ENCODE assay signal across 8 cellular contexts in the genomic region with DNA sequence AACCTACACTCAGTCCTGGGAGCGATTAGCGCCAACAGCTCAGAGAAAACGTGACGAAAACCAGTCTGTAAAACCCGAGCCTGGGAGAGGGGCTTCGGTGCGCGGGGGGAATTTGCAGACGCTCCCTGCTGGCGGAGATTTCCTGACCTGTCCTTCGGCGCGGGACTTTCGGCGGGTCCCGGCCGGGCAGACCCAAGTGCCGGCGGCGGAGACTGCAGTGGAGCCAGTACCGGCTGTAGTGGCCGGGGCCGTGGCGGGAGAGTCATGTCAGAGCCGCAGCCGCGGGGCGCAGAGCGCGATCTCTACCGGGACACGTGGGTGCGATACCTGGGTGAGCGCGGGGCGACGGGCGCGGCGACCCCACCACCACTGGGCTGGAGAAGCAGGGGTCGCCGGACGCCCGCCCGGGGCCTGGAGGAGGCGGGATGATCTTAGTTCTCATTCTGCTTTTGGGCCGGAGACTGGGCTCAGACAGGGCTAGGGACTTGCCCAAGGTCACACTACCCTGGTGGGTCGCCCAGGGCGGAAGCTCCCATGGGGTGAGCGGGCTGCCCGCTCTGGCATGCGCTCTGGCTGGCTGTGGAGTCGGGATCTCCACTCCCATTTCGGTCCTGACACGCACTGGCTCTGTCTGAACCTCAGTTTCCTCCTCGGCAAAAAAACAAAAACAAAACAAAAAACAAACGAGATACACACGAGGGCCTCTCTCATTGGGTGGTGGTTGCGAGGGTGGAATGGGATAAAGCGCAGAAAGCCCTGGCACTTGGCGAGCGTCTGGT. TPM values are rescaled to one million over a fixed set of nuclear protein-coding genes. Genes with fewer than 3 reads are reported as not detected.
A peak's percentile ranks its signal among the peaks of the same experiment; 100 is the strongest.
DNase-seq lines count a peak whose midpoint lies in the region; ATAC-seq and TF ChIP-seq lines count a peak whose summit lies in the region.

Gene MTFP1, plus strand, starts transcription at position 153 of the 779 bp plus-strand sequence. Its CDS starts 112 bp downstream, at position 265.

- 1% methylated on average over 41 of the region's 62 CpGs; no CpG with 5 or more reads in 1 of the 2 donors for WGBS in transverse colon (ENCODE audit: low coverage in 1 of 2), 2 donors

- in situ Hi-C loops in Panc1 (cut with HindIII; ENCODE audit: low pct_unique_long_range_greater_than_20kb, low sequenced_read_pairs) (no loop called here), transverse colon (cut with MboI; ENCODE audit: low pct_ligation_motif_present in 1 of 4, low pct_unique_long_range_greater_than_20kb in 1 of 4, low sequenced_read_pairs in 3 of 4) (no loop called here)

- TF ChIP-seq CTCF in HL-60 (IDR thresholded peaks at IDR 0.05; ENCODE audit: insufficient read depth, low read length) (no peak), Panc1 (IDR thresholded peaks at IDR 0.05) (no peak), fibroblast of villous mesenchyme (IDR thresholded peaks at IDR 0.05; ENCODE audit: insufficient read depth, low read depth, low read length) (no peak), nephron progenitor cell (IDR thresholded peaks at IDR 0.05) (no peak), transverse colon (IDR thresholded peaks at IDR 0.05) (peak in 2 of 5 experiments; percentile 4 to 8)

- peaks cover 7% of the 10 kb centered on the region for H3K36me3 ChIP-seq in CD4-positive, CD25-positive, alpha-beta regulatory T cell (ENCODE audit: control insufficient read depth, insufficient read depth, low read length)
- H3K36me3 ChIP-seq in Panc1 (ENCODE audit: control insufficient read depth, insufficient read depth, low read length) (no peaks in the 10 kb centered on the region; the same call in 1 of the 2 replicates), transverse colon (no peaks in the 10 kb centered on the region)

- DNase-seq in CD4-positive, CD25-positive, alpha-beta regulatory T cell: peak in 2 of 3 donors; percentile 33 to 65
- DNase-seq in HL-60 (ENCODE audit: low read depth in 1 of 2, low spot score in 1 of 2) (peak; percentile 66 to 70), Panc1 (ENCODE audit: low read depth, low spot score) (no peak), fibroblast of villous mesenchyme (ENCODE audit: low read depth) (peak; percentile 66), nephron progenitor cell (peak; percentile 76), transverse colon (peak; percentile 72)
- peak; percentile 83 for DNase-seq in activated effector memory CD4-positive, alpha-beta T cell treated with anti-CD3 and anti-CD28 coated beads, Interleukin-2, amount 50 U/mL, for 16 hours

- peak within 1 kb of the TSS; percentile 96 to 99 (median 99) for H3K4me3 Mint-ChIP-seq in CD4-positive, CD25-positive, alpha-beta regulatory T cell
- H3K4me3 Mint-ChIP-seq in nephron progenitor cell: peak within 1 kb of the TSS; percentile 91

- ATAC-seq in CD4-positive, CD25-positive, alpha-beta regulatory T cell (ENCODE audit: low read depth in 2 of 2): no peak
- peak; percentile 28 for ATAC-seq in Panc1
- no peak for ATAC-seq in GM21367 (IDR thresholded peaks at IDR 0.05; ENCODE audit: unreplicated experiment)

- no peaks in the 10 kb centered on the region for H3K9me3 Mint-ChIP-seq in CD4-positive, CD25-positive, alpha-beta regulatory T cell
- H3K9me3 Mint-ChIP-seq in nephron progenitor cell: no peaks in the 10 kb centered on the region

- TF ChIP-seq EP300 in transverse colon (IDR thresholded peaks at IDR 0.05; ENCODE audit: low read depth): no peak

- intact Hi-C loops in Panc1 (cut with micrococcal nuclease; ENCODE audit: unreplicated experiment) (no loop called here), transverse colon (cut with DNase I; ENCODE audit: low total_unique reads) (no loop called here)

- CTCF ChIA-PET in Panc1 (lab: Charles Lee): interaction anchor here (0.5 kb wide), 1 partner anchor 160 kb away, joined by 3 read pairs; no protein-coding TSS in a partner anchor

- no peaks in the 10 kb centered on the region for H3K27me3 Mint-ChIP-seq in CD4-positive, CD25-positive, alpha-beta regulatory T cell
- H3K27me3 Mint-ChIP-seq in nephron progenitor cell (ENCODE audit: low read depth, poor library complexity): peaks cover 6% of the 10 kb centered on the region

- BruUV-seq in Panc1 (replicated peaks; lab: Mats Ljungman, UMichigan): no TSS peak

- H3K4me1 ChIP-seq in CD4-positive, CD25-positive, alpha-beta regulatory T cell (ENCODE audit: control insufficient read depth, insufficient read depth, low read length, poor library complexity, severe bottlenecking): peaks cover 46% of the 10 kb centered on the region
- peaks cover 23% of the 10 kb centered on the region for H3K4me1 ChIP-seq in Panc1 (ENCODE audit: control insufficient read depth, insufficient read depth, low read length)
- peaks cover 22 to 49% (median 38%) of the 10 kb centered on the region in 4 donors for H3K4me1 ChIP-seq in transverse colon

- no peaks in the 10 kb centered on the region for H3K9me3 ChIP-seq in CD4-positive, CD25-positive, alpha-beta regulatory T cell (ENCODE audit: control insufficient read depth in 2 of 2, low read length in 2 of 2)
- H3K9me3 ChIP-seq in Panc1 (ENCODE audit: control insufficient read depth, insufficient read depth, low read depth, low read length) (no peaks in the 10 kb centered on the region), transverse colon (no peaks in the 10 kb centered on the region)

- peak; percentile 33 for TF ChIP-seq POLR2A in transverse colon (IDR thresholded peaks at IDR 0.05)

- peak within 1 kb of the TSS; percentile 83 for H3K4me3 ChIP-seq in CD4-positive, CD25-positive, alpha-beta regulatory T cell (ENCODE audit: low read depth, low read length)
- H3K4me3 ChIP-seq in HL-60 (replicated peaks; ENCODE audit: insufficient read depth, low read length): peak within 1 kb of the TSS; percentile 70
- peak within 1 kb of the TSS; percentile 62 to 82 for H3K4me3 ChIP-seq in Panc1 (ENCODE audit: low read depth in 2 of 2, low read length in 2 of 2)
- H3K4me3 ChIP-seq in fibroblast of villous mesenchyme (ENCODE audit: low read depth, low read length): peak within 1 kb of the TSS; percentile 71
- H3K4me3 ChIP-seq in transverse colon: peak within 1 kb of the TSS; percentile 4 to 70 (median 66)

- H3K4me1 Mint-ChIP-seq in CD4-positive, CD25-positive, alpha-beta regulatory T cell: peaks cover 11 to 63% (median 35%) of the 10 kb centered on the region in 4 donors
- peaks cover 46% of the 10 kb centered on the region for H3K4me1 Mint-ChIP-seq in nephron progenitor cell

- POLR2A ChIA-PET in Panc1 (lab: Charles Lee): no interaction called here

- peak within 1 kb of the TSS; percentile 91 to 99 (median 99) for H3K27ac Mint-ChIP-seq in CD4-positive, CD25-positive, alpha-beta regulatory T cell
- H3K27ac Mint-ChIP-seq in nephron progenitor cell: peak within 1 kb of the TSS; percentile 13

- H3K27ac ChIP-seq in CD4-positive, CD25-positive, alpha-beta regulatory T cell (ENCODE audit: insufficient read depth, low read length, poor library complexity, severe bottlenecking): peak within 1 kb of the TSS; percentile 95
- H3K27ac ChIP-seq in HL-60 (replicated peaks) (peak within 1 kb of the TSS; percentile 75), Panc1 (ENCODE audit: low read length) (peak within 1 kb of the TSS; percentile 88), transverse colon (peak within 1 kb of the TSS; percentile 98 to 99 (median 98))

- H3K27me3 ChIP-seq in CD4-positive, CD25-positive, alpha-beta regulatory T cell (ENCODE audit: control insufficient read depth, insufficient read depth, low read length): no peaks in the 10 kb centered on the region
- H3K27me3 ChIP-seq in HL-60 (ENCODE audit: insufficient read depth, poor library complexity, severe bottlenecking) (no peaks in the 10 kb centered on the region), Panc1 (ENCODE audit: control insufficient read depth, insufficient read depth, low read length) (no peaks in the 10 kb centered on the region), transverse colon (no peaks in the 10 kb centered on the region)

- peaks cover 8% of the 10 kb centered on the region for H3K36me3 Mint-ChIP-seq in CD4-positive, CD25-positive, alpha-beta regulatory T cell
- H3K36me3 Mint-ChIP-seq in nephron progenitor cell (ENCODE audit: low read depth): peaks cover 17% of the 10 kb centered on the region

RNA-seq across cellular contexts. Expression of gene MTFP1, which starts in this region (rescaled TPM):
- 111 TPM for total RNA-seq in CD4-positive, CD25-positive, alpha-beta regulatory T cell
- 10 to 100 TPM; 38.3 to 48.9 (median 43.8) TPM for polyA plus RNA-seq in CD4-positive, CD25-positive, alpha-beta regulatory T cell
- total RNA-seq in Panc1 (2021; ENCODE audit: unreplicated experiment) (21.5 TPM), fibroblast of villous mesenchyme (10.8 and 11.3 TPM in 2 replicates), transverse colon (10 to 100 TPM in 3 of 4 donors, 1 to 10 TPM in 1; 2.0 to 48.6 (median 21.4) TPM)
- polyA plus RNA-seq in Panc1 (2012; ENCODE audit: insufficient read length): 43.6 TPM
